Comparison of ENCODE assay signal across 18 cellular contexts in genomic region chr6:81900616-81901015, GRCh38.
DNase-seq lines count a peak whose midpoint lies in the region; ATAC-seq and TF ChIP-seq lines count a peak whose summit lies in the region.
"Had no signal": no experiment of that assay in that cellular context is flagged by ENCODE, and none has a peak within 500 bp of the region (broad histone marks: within the 10 kb centered on the region; RNA-seq: fewer than 3 reads in every experiment).

No MANE protein-coding gene starts in this region.

- H3K4ac ChIP-seq in H9 (ENCODE audit: low read depth, low read length): no peak overlapping the region

- no CpG with 5 or more reads among the region's 1 CpG for WGBS in H9 (ENCODE audit: extremely low coverage, insufficient read length, low lambda C conversion rate)

- no peak overlapping the region for H2BK15ac ChIP-seq in H9 (ENCODE audit: low read depth, low read length)

- H3K36me3 Mint-ChIP-seq in H9 (ENCODE audit: insufficient read depth in 1 of 3, low read depth in 3 of 3): peaks cover 0 to 10% (median 0%) of the 10 kb centered on the region in 3 experiments; a peak in 2 of 7 replicates
- H3K36me3 Mint-ChIP-seq: naive B cell had no signal

- peaks cover 5% of the 10 kb centered on the region in 2 experiments; a peak in 3 of 5 replicates for H3K9me3 Mint-ChIP-seq in H9
- H3K9me3 Mint-ChIP-seq: activated T-cell treated with anti-CD3 and anti-CD28 coated beads, Interleukin-2, amount 50 U/mL, for 4 hours had no signal

- H3K79me2 ChIP-seq in H9 (ENCODE audit: insufficient read depth, low read length): no peaks in the 10 kb centered on the region

- no peak overlapping the region for H4K91ac ChIP-seq in H9 (ENCODE audit: insufficient read length, low read depth, low read length)

- H3K4me2 ChIP-seq in H9 (ENCODE audit: insufficient read depth, insufficient read length, low read length): no peak overlapping the region

- H3K9me3 ChIP-seq in H9 (ENCODE audit: control insufficient read depth, low read depth, low read length): no peaks in the 10 kb centered on the region

- H3K23me2 ChIP-seq in H9 (ENCODE audit: insufficient read length, low read depth, low read length, poor library complexity, severe bottlenecking): no peaks in the 10 kb centered on the region

- H3K4me1 ChIP-seq in H9 (ENCODE audit: insufficient read depth, low read length): no peaks in the 10 kb centered on the region

- no peak overlapping the region for H2BK5ac ChIP-seq in H9 (ENCODE audit: insufficient read length, low read length)

- no peak overlapping the region for H3K4me3 Mint-ChIP-seq in H9
- H3K4me3 Mint-ChIP-seq: activated T-cell treated with anti-CD3 and anti-CD28 coated beads, Interleukin-2, amount 50 U/mL, for 4 hours; naive B cell had no signal

- no peak overlapping the region for H2BK120ac ChIP-seq in H9 (ENCODE audit: low read depth, low read length, poor library complexity, severe bottlenecking)

- peak; percentile 77 for ATAC-seq in GM18519 (IDR thresholded peaks at IDR 0.05; ENCODE audit: low FRiP score, unreplicated experiment)
- ATAC-seq in GM19463 (IDR thresholded peaks at IDR 0.05; ENCODE audit: unreplicated experiment): peak; percentile 94
- peak; percentile 79 for ATAC-seq in HG02852 (IDR thresholded peaks at IDR 0.05; ENCODE audit: unreplicated experiment)
- ATAC-seq in HG03432 (IDR thresholded peaks at IDR 0.05; ENCODE audit: unreplicated experiment): peak; percentile 93
- ATAC-seq: activated T-cell treated with anti-CD3 and anti-CD28 coated beads, Interleukin-2, amount 50 U/mL, for 4 hours; HCT116; PC-3 had no signal

- no peaks in the 10 kb centered on the region for H3K79me1 ChIP-seq in H9 (ENCODE audit: insufficient read depth, low read depth, low read length, poor library complexity, severe bottlenecking)

- peaks cover 14 to 18% of the 10 kb centered on the region in 2 experiments for H3K4me1 Mint-ChIP-seq in H9
- H3K4me1 Mint-ChIP-seq: naive B cell had no signal

- H2BK12ac ChIP-seq in H9 (ENCODE audit: insufficient read length, low read depth, low read length): no peak overlapping the region

- H3K18ac ChIP-seq in H9 (ENCODE audit: insufficient read length, low read depth, low read length): no peak overlapping the region

- H3K27me3 ChIP-seq in H9 (ENCODE audit: insufficient read depth, low read length): no peaks in the 10 kb centered on the region
- H3K27me3 ChIP-seq: esophagus muscularis mucosa had no signal

- no peak overlapping the region for H2BK20ac ChIP-seq in H9 (ENCODE audit: low read depth, low read length, poor library complexity, severe bottlenecking)

- H2AK5ac ChIP-seq in H9 (ENCODE audit: insufficient read length, low read length): no peak overlapping the region

- H3K9ac ChIP-seq in H9 (ENCODE audit: extremely low read depth, insufficient read length, low read length): no peak overlapping the region

- no peak overlapping the region for H3T11ph ChIP-seq in H9 (ENCODE audit: low read length)

- TF ChIP-seq CTCF in H9 (conservative IDR thresholded peaks at IDR 0.05): no peak

- H3K14ac ChIP-seq in H9 (ENCODE audit: insufficient read depth, low read length): no peak overlapping the region

- H4K8ac ChIP-seq in H9 (replicated peaks; ENCODE audit: insufficient read length, low read depth, low read length): no peak overlapping the region

- H4K5ac ChIP-seq in H9 (ENCODE audit: insufficient read length, low read depth, low read length): no peak overlapping the region

- H3K27ac Mint-ChIP-seq in H9: no peak overlapping the region

- H4K20me1 ChIP-seq in H9 (ENCODE audit: control insufficient read depth, insufficient read depth, insufficient read length): no peaks in the 10 kb centered on the region

- no peak overlapping the region for H3K56ac ChIP-seq in H9 (ENCODE audit: insufficient read length, low read depth, low read length)

- DNase-seq in H9 (no peak), NCI-H1930 (lab: John Stamatoyannopoulos, UW) (no peak), COR-L47 (lab: John Stamatoyannopoulos, UW) (no peak), superior temporal gyrus (ENCODE audit: extremely low spot score) (no peak)
- DNase-seq: activated CD4-positive, alpha-beta T cell treated with anti-CD3 and anti-CD28 coated beads for 1 hour; activated T-cell treated with anti-CD3 and anti-CD28 coated beads, Interleukin-2, amount 50 U/mL, for 4 hours; hypothalamus; naive B cell; NCI-H1092; PC-3; retina; stimulated activated CD4-positive, alpha-beta T cell treated with anti-CD3 and anti-CD28 coated beads, Interleukin-2, amount 100 ng/mL, for 48 hours had no signal

- H3K27ac ChIP-seq in H9 (ENCODE audit: insufficient read length, low read depth, low read length): no peak overlapping the region
- H3K27ac ChIP-seq: esophagus muscularis mucosa had no signal

- no peaks in the 10 kb centered on the region for H3K27me3 Mint-ChIP-seq in H9 (ENCODE audit: low read depth)

- H2AFZ ChIP-seq in H9 (ENCODE audit: low read length): no peak overlapping the region

- no peak overlapping the region for H3K23ac ChIP-seq in H9 (ENCODE audit: insufficient read length, low read depth, low read length)
